24 cellular contexts compared by ENCODE assay signal in genomic region chr1:91478693-91479234, GRCh38. TPM values are rescaled to one million over a fixed set of nuclear protein-coding genes. Genes with fewer than 3 reads are reported as not detected.
DNase-seq lines count a peak whose midpoint lies in the region; ATAC-seq, FAIRE-seq and TF ChIP-seq lines count a peak whose summit lies in the region.
"Had no signal": no experiment of that assay in that cellular context is flagged by ENCODE, and none has a peak within 500 bp of the region (broad histone marks: within the 10 kb centered on the region; RNA-seq: fewer than 3 reads in every experiment).

No MANE protein-coding gene starts in this region.

- DNase-seq in DMS 273 (lab: John Stamatoyannopoulos, UW; ENCODE audit: unreplicated experiment) (peak; percentile 57), HT1080 (ENCODE audit: low read depth) (peak; percentile 50), endothelial cell of umbilical vein (ENCODE audit: low read depth, low spot score) (peak; percentile 16), mesenchymal stem cell (no peak), COLO829 (ENCODE audit: low spot score) (no peak)
- DNase-seq: DMS53, H9, Kasumi-1, MV-4-11, NCI-H1105, NCI-H146, NCI-H2029 treated with DMSO at 0.1 percent for 48 hours, NCI-H446 treated with DMSO at 0.1 percent for 48 hours, NCI-H526, NCI-H82, OCI-M1, Peyer's patch, SIG-M5 had no signal

- H3K36me3 ChIP-seq in endothelial cell of umbilical vein (ENCODE audit: control insufficient read depth in 2 of 2, extremely low read depth in 1 of 2, insufficient read depth in 2 of 2, low read length in 2 of 2) (no peaks in the 10 kb centered on the region), mesenchymal stem cell (ENCODE audit: control insufficient read depth in 1 of 2, insufficient read depth in 2 of 2, low read depth in 1 of 2, low read length in 2 of 2) (no peaks in the 10 kb centered on the region)
- H3K36me3 ChIP-seq: Peyer's patch had no signal

- WGBS in mesenchymal stem cell, result no CpG with 5 or more reads among the region's 2 CpGs

- peak overlapping the region; percentile 15 for H4K91ac ChIP-seq in mesenchymal stem cell (ENCODE audit: low read length)

- no peak overlapping the region for H3K4me2 ChIP-seq in endothelial cell of umbilical vein (ENCODE audit: insufficient read depth, low read length)
- no peak overlapping the region for H3K4me2 ChIP-seq in mesenchymal stem cell (ENCODE audit: low read length, poor library complexity, severe bottlenecking)
- H3K4me2 ChIP-seq: GM23338 had no signal

- POLR2A ChIA-PET in endothelial cell of umbilical vein (lab: Charles Lee), result no interaction called here

- H3K18ac ChIP-seq in mesenchymal stem cell (ENCODE audit: low read depth in 1 of 2, low read length in 2 of 2), result no peak overlapping the region

- H2BK5ac ChIP-seq in mesenchymal stem cell (ENCODE audit: low read depth, low read length, poor library complexity, severe bottlenecking), result no peak overlapping the region

- no peak overlapping the region for H4K8ac ChIP-seq in mesenchymal stem cell (ENCODE audit: low read length)

- H3K27me3 Mint-ChIP-seq in activated T-helper 17 cell treated with anti-CD3 and anti-CD28 coated beads, Interleukin-2, amount 50 U/mL, for 72 hours, result no peaks in the 10 kb centered on the region

- H2AK5ac ChIP-seq in mesenchymal stem cell (ENCODE audit: low read length, severe bottlenecking), result no peak overlapping the region

- H2BK120ac ChIP-seq in mesenchymal stem cell (ENCODE audit: low read depth, low read length), result no peak overlapping the region

- intact Hi-C loops in endothelial cell of umbilical vein (cut with micrococcal nuclease), result no loop called here

- H3K14ac ChIP-seq in mesenchymal stem cell (ENCODE audit: low read length in 2 of 2), result no peak overlapping the region

- H3K27me3 ChIP-seq in endothelial cell of umbilical vein (ENCODE audit: control insufficient read depth in 2 of 2, insufficient read depth in 2 of 2, low read length in 2 of 2) (peaks cover 2 to 10% of the 10 kb centered on the region in 2 experiments), mesenchymal stem cell (ENCODE audit: control insufficient read depth in 1 of 2, insufficient read depth in 1 of 2, low read length in 2 of 2) (peaks cover 0 to 1% of the 10 kb centered on the region in 2 experiments)
- H3K27me3 ChIP-seq: Peyer's patch had no signal

- H3K4me3 ChIP-seq in endothelial cell of umbilical vein (replicated peaks in 1 of 3; ENCODE audit: insufficient read depth in 1 of 3, low read depth in 1 of 3, low read length in 3 of 3) (no peak overlapping the region), mesenchymal stem cell (ENCODE audit: insufficient read depth in 1 of 2, low read depth in 1 of 2, low read length in 2 of 2) (no peak overlapping the region)
- H3K4me3 ChIP-seq: GM23338, Peyer's patch, SK-N-MC had no signal

- no peaks in the 10 kb centered on the region for H3K79me1 ChIP-seq in mesenchymal stem cell (replicated peaks; ENCODE audit: low read length, poor library complexity, severe bottlenecking)

- H2AFZ ChIP-seq in endothelial cell of umbilical vein (ENCODE audit: low read depth, low read length), result no peak overlapping the region
- no peak overlapping the region for H2AFZ ChIP-seq in mesenchymal stem cell (ENCODE audit: low read depth, low read length)
- H2AFZ ChIP-seq: GM23338 had no signal

- FAIRE-seq in endothelial cell of umbilical vein (lab: Jason Lieb, UNC), result no peak
- FAIRE-seq: G401.6 had no signal

- H3K79me2 ChIP-seq in endothelial cell of umbilical vein (ENCODE audit: control insufficient read depth, insufficient read depth, low read length), result no peaks in the 10 kb centered on the region

- H3K23ac ChIP-seq in mesenchymal stem cell (ENCODE audit: low read length in 2 of 2), result no peak overlapping the region

- no peak for ATAC-seq in HG03025 (IDR thresholded peaks at IDR 0.05; ENCODE audit: low FRiP score, unreplicated experiment)
- ATAC-seq in activated T-helper 17 cell treated with anti-CD3 and anti-CD28 coated beads, Interleukin-2, amount 50 U/mL, for 72 hours (replicated peaks), result no peak
- ATAC-seq: GM23338 had no signal

- TF ChIP-seq CTCF in endothelial cell of umbilical vein (IDR thresholded peaks at IDR 0.05; ENCODE audit: extremely low read depth in 1 of 2, insufficient read depth in 1 of 2, low read depth in 1 of 2, low read length in 2 of 2), result no peak

- no peaks in the 10 kb centered on the region for H3K36me3 Mint-ChIP-seq in activated T-helper 17 cell treated with anti-CD3 and anti-CD28 coated beads, Interleukin-2, amount 50 U/mL, for 72 hours (ENCODE audit: low read depth)

- CTCF ChIA-PET in endothelial cell of umbilical vein (lab: Charles Lee), result no interaction called here

- H2BK15ac ChIP-seq in mesenchymal stem cell (ENCODE audit: low read depth, poor library complexity, severe bottlenecking), result no peak overlapping the region

- no peak overlapping the region for H3K27ac Mint-ChIP-seq in activated T-helper 17 cell treated with anti-CD3 and anti-CD28 coated beads, Interleukin-2, amount 50 U/mL, for 72 hours
- H3K27ac Mint-ChIP-seq: B cell, GM23338, H9 had no signal

- dilution Hi-C loops in endothelial cell of umbilical vein (cut with MboI; ENCODE audit: extremely low pct_ligation_motif_present, low sequenced_read_pairs), result no loop called here

- peaks cover 2% of the 10 kb centered on the region for H3K9me3 Mint-ChIP-seq in activated T-helper 17 cell treated with anti-CD3 and anti-CD28 coated beads, Interleukin-2, amount 50 U/mL, for 72 hours

- H2BK12ac ChIP-seq in mesenchymal stem cell (ENCODE audit: low read length in 2 of 2), result no peak overlapping the region

- H3K27ac ChIP-seq in endothelial cell of umbilical vein (ENCODE audit: insufficient read depth, low read depth, low read length) (no peak overlapping the region), mesenchymal stem cell (ENCODE audit: low read length, poor library complexity, severe bottlenecking) (no peak overlapping the region)
- H3K27ac ChIP-seq: Peyer's patch, SK-N-MC had no signal

- H3K4me3 Mint-ChIP-seq in activated T-helper 17 cell treated with anti-CD3 and anti-CD28 coated beads, Interleukin-2, amount 50 U/mL, for 72 hours, result no peak overlapping the region
- H3K4me3 Mint-ChIP-seq: B cell, GM23338, H9 had no signal

- no peaks in the 10 kb centered on the region for H3K4me1 Mint-ChIP-seq in activated T-helper 17 cell treated with anti-CD3 and anti-CD28 coated beads, Interleukin-2, amount 50 U/mL, for 72 hours
- H3K4me1 Mint-ChIP-seq: B cell, GM23338 had no signal

- H3K9me3 ChIP-seq in endothelial cell of umbilical vein (replicated peaks; ENCODE audit: control insufficient read depth, insufficient read depth, low read length) (no peaks in the 10 kb centered on the region), mesenchymal stem cell (ENCODE audit: control insufficient read depth, low read length) (no peaks in the 10 kb centered on the region)
- H3K9me3 ChIP-seq: Peyer's patch had no signal

- no TSS peak for BruUV-seq in endothelial cell of umbilical vein (replicated peaks; lab: Mats Ljungman, UMichigan)

- H3K9me1 ChIP-seq in endothelial cell of umbilical vein (replicated peaks; ENCODE audit: control insufficient read depth, extremely low read depth, insufficient read depth, low read length), result no peaks in the 10 kb centered on the region

- H3K9ac ChIP-seq in endothelial cell of umbilical vein (replicated peaks; ENCODE audit: extremely low read depth, insufficient read depth, low read length) (no peak overlapping the region), mesenchymal stem cell (ENCODE audit: low read length) (no peak overlapping the region)

- no peak overlapping the region for H3K4ac ChIP-seq in mesenchymal stem cell (ENCODE audit: low read depth in 1 of 2, low read length in 2 of 2)

- TF ChIP-seq POLR2A in endothelial cell of umbilical vein (IDR thresholded peaks at IDR 0.05; ENCODE audit: low read depth, low read length), result no peak

- H3K4me1 ChIP-seq in endothelial cell of umbilical vein (ENCODE audit: control insufficient read depth, extremely low read depth, insufficient read depth, low read length) (no peaks in the 10 kb centered on the region), mesenchymal stem cell (ENCODE audit: control insufficient read depth, insufficient read depth, low read depth, low read length) (no peaks in the 10 kb centered on the region)
- H3K4me1 ChIP-seq: Peyer's patch had no signal

- no peaks in the 10 kb centered on the region for H4K20me1 ChIP-seq in endothelial cell of umbilical vein (replicated peaks; ENCODE audit: control insufficient read depth, extremely low read depth, insufficient read depth, low read length)

TF ChIP-seq in endothelial cell of umbilical vein, 7 proteins besides CTCF, POLR2A, EP300 and RAD21:
- TF ChIP-seq JUN (IDR thresholded peaks at IDR 0.05; ENCODE audit: borderline replicate concordance, insufficient read depth, insufficient read length, low read depth), result no peak
- TF ChIP-seq FOS (IDR thresholded peaks at IDR 0.05; ENCODE audit: borderline replicate concordance, insufficient read depth, low read length), result no peak
- TF ChIP-seq POLR2AphosphoS5 (IDR thresholded peaks at IDR 0.05; ENCODE audit: insufficient read depth, low read depth, low read length), result no peak
- TF ChIP-seq MYC (IDR thresholded peaks at IDR 0.05; ENCODE audit: low read depth, low read length), result no peak
- TF ChIP-seq GATA2 (IDR thresholded peaks at IDR 0.05; ENCODE audit: insufficient read depth, insufficient read length, low read depth, low read length), result no peak
- TF ChIP-seq, protein P1, sequence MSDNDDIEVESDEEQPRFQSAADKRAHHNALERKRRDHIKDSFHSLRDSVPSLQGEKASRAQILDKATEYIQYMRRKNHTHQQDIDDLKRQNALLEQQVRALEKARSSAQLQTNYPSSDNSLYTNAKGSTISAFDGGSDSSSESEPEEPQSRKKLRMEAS (IDR thresholded peaks at IDR 0.05; ENCODE audit: insufficient read depth, insufficient read length), result no peak
- TF ChIP-seq EZH2 (IDR thresholded peaks at IDR 0.05; ENCODE audit: borderline replicate concordance, low read depth, low read length, severe bottlenecking), result no peak

RNA-seq across cellular contexts. Expression of gene CDC7, which starts 21.9 kb away (rescaled TPM):
- 16.4 and 19.2 TPM in 2 replicates for total RNA-seq in HT1080 (2014; rRNA removed; shearing (Covaris generic))
- polyA plus RNA-seq in HT1080 (2015; cell fraction: cytosol; rRNA removed), result 14.2 and 16.5 TPM in 2 replicates
- polyA plus RNA-seq in HT1080 (2015; cell fraction: nucleus; rRNA removed), result 38.0 and 41.6 TPM in 2 replicates
- total RNA-seq in endothelial cell of umbilical vein, result 11.7 and 13.4 TPM in 2 replicates
- polyA plus RNA-seq in endothelial cell of umbilical vein, result 2.3 and 3.9 TPM in 2 replicates
- 5.2 and 6.6 TPM in 2 replicates for polyA plus RNA-seq in endothelial cell of umbilical vein (2011; cell fraction: cytosol; rRNA removed)
- polyA plus RNA-seq in endothelial cell of umbilical vein (2011; cell fraction: nucleus; rRNA removed), result 13.5 and 20.5 TPM in 2 replicates
- 4.7 and 7.4 TPM in 2 replicates for polyA plus RNA-seq in endothelial cell of umbilical vein (2012)
- polyA minus RNA-seq in endothelial cell of umbilical vein, result 5.5 and 6.4 TPM in 2 replicates
- polyA minus RNA-seq in endothelial cell of umbilical vein (2011; cell fraction: cytosol; rRNA and poly(A)+ RNA removed), result 20.5 TPM
- polyA minus RNA-seq in endothelial cell of umbilical vein (2011; cell fraction: nucleus; rRNA and poly(A)+ RNA removed), result 5.2 and 7.6 TPM in 2 replicates
- 2.1 TPM for polyA plus RNA-seq in mesenchymal stem cell (2013, experiment 1 of 2)
- 1.9 TPM for polyA plus RNA-seq in mesenchymal stem cell (2013, experiment 2 of 2)
- 10 to 100 TPM; 24.4 to 27.2 TPM for total RNA-seq in activated T-helper 17 cell treated with anti-CD3 and anti-CD28 coated beads, Interleukin-2, amount 50 U/mL, for 72 hours

Comparison
In these comparisons a context has a peak if more than half of its experiments do, and no peak if none do; other contexts are left out.
1. DNase-seq: peak in DMS 273 (single experiment), HT1080 (single experiment) and endothelial cell of umbilical vein (single experiment); none in mesenchymal stem cell (single experiment) and COLO829 (single experiment).